3 cellular contexts compared by ENCODE assay signal in genomic region chr12:81590703-81591102, GRCh38.
A peak's percentile ranks its signal among the peaks of the same experiment; 100 is the strongest.
DNase-seq lines count a peak whose midpoint lies in the region; ATAC-seq, FAIRE-seq and TF ChIP-seq lines count a peak whose summit lies in the region.
"Not testable (repeated sequence)": the region's sequence is repeated elsewhere in the genome, so short reads cannot be mapped to it uniquely, and the experiment has no call there.

No MANE protein-coding gene starts in this region.

- H3K4me2 ChIP-seq in K562 (ENCODE audit: insufficient read depth, low read length) = not testable (repeated sequence)

- H3K4me3 Mint-ChIP-seq in glutamatergic neuron (ENCODE audit: unreplicated experiment) = not testable (repeated sequence)

- H3K9me3 ChIP-seq in HEK293 (ENCODE audit: control insufficient read depth, insufficient read depth, low read depth, low read length); K562 (replicated peaks; ENCODE audit: control insufficient read depth, insufficient read depth, low read depth, low read length): not testable (repeated sequence)

- H3K27ac Mint-ChIP-seq in glutamatergic neuron (ENCODE audit: unreplicated experiment) = peak overlapping the region; percentile 12

- not testable (repeated sequence) for H2AFZ ChIP-seq in K562 (ENCODE audit: low read depth, low read length)

- H3K27me3 ChIP-seq in K562 (ENCODE audit: control insufficient read depth in 2 of 2, insufficient read depth in 2 of 2, low read length in 2 of 2) = not testable (repeated sequence)

- H3K4me3 ChIP-seq in HEK293 (ENCODE audit: low read depth, low read length); K562: not testable (repeated sequence)

- CTCF ChIA-PET in HEK293 (lab: Yijun Ruan, JAX); K562 (lab: Yijun Ruan, JAX; ENCODE audit: low intra/inter-chr PET ratio): not testable (repeated sequence)

- H3K9ac ChIP-seq in K562 (ENCODE audit: insufficient read depth in 1 of 2, low read depth in 2 of 2, low read length in 2 of 2) = not testable (repeated sequence)

- 8% methylated on average over 2 of the region's 2 CpGs for WGBS in K562 (ENCODE audit: insufficient coverage, low coverage, missing lambda C conversion rate)

- in situ Hi-C loops in K562 (cut with MboI) = not testable (repeated sequence)

- not testable (repeated sequence) for H3K4me1 ChIP-seq in HEK293 (ENCODE audit: control insufficient read depth, insufficient read depth, low read length); K562 (replicated peaks in 1 of 2; ENCODE audit: control insufficient read depth in 2 of 2, insufficient read depth in 2 of 2, low read length in 2 of 2)

- H3K9me1 ChIP-seq in K562 (ENCODE audit: control insufficient read depth, insufficient read depth, low read length) = not testable (repeated sequence)

- FAIRE-seq in K562 (lab: Jason Lieb, UNC) = not testable (repeated sequence)

- not testable (repeated sequence) for BruUV-seq in K562 (replicated peaks; lab: Mats Ljungman, UMichigan)

- not testable (repeated sequence) for H3K4me1 Mint-ChIP-seq in glutamatergic neuron (ENCODE audit: low read depth, unreplicated experiment)

- not testable (repeated sequence) for DNase-seq in K562 (ENCODE audit: extremely low read depth in 1 of 4, low spot score in 3 of 4); glutamatergic neuron

- H3K27me3 Mint-ChIP-seq in glutamatergic neuron (ENCODE audit: unreplicated experiment) = not testable (repeated sequence)

- not testable (repeated sequence) for TF ChIP-seq EP300 in K562 (IDR thresholded peaks at IDR 0.05; ENCODE audit: low read length)

- H3K27ac ChIP-seq in HEK293 (ENCODE audit: extremely low read depth, low read depth, low read length); K562 (ENCODE audit: extremely low read depth, low read depth, low read length): not testable (repeated sequence)

- not testable (repeated sequence) for H4K20me1 ChIP-seq in K562 (replicated peaks; ENCODE audit: control insufficient read depth, insufficient read depth, low read length)

- POLR2A ChIA-PET in HEK293 (lab: Yijun Ruan, JAX); K562 (lab: Yijun Ruan, JAX): not testable (repeated sequence)

- H3K36me3 Mint-ChIP-seq in glutamatergic neuron (ENCODE audit: unreplicated experiment) = not testable (repeated sequence)

- not testable (repeated sequence) for H3K9me3 Mint-ChIP-seq in glutamatergic neuron (ENCODE audit: unreplicated experiment)

- intact Hi-C loops in K562 (cut with micrococcal nuclease) = not testable (repeated sequence)

- not testable (repeated sequence) for H3K79me2 ChIP-seq in K562 (ENCODE audit: control insufficient read depth, insufficient read depth, low read length)

- not testable (repeated sequence) for TF ChIP-seq CTCF in HEK293 (tag by site-specific recombination; IDR thresholded peaks at IDR 0.05); K562 (IDR thresholded peaks at IDR 0.05 in 2 of 3, conservative IDR thresholded peaks at IDR 0.05 in 1 of 3; ENCODE audit: insufficient read depth in 2 of 3, low read depth in 1 of 3, low read length in 3 of 3); glutamatergic neuron (IDR thresholded peaks at IDR 0.05; ENCODE audit: partially characterized antibody, unreplicated experiment)

- not testable (repeated sequence) for TF ChIP-seq RAD21 in K562 (CRISPR knock-in tag; conservative IDR thresholded peaks at IDR 0.05 in 1 of 2, IDR thresholded peaks at IDR 0.05 in 1 of 2)

- H3K36me3 ChIP-seq in HEK293 (ENCODE audit: control insufficient read depth in 2 of 2, insufficient read depth in 1 of 2, low read length in 2 of 2); K562 (ENCODE audit: control insufficient read depth, insufficient read depth, low read length): not testable (repeated sequence)

- ATAC-seq in K562 = not testable (repeated sequence)

- not testable (repeated sequence) for TF ChIP-seq POLR2A in K562 (conservative IDR thresholded peaks at IDR 0.05)

TF ChIP-seq in HEK293, 187 proteins besides CTCF, POLR2A, EP300 and RAD21:
- TF ChIP-seq ZNF707 (tag by site-specific recombination; IDR thresholded peaks at IDR 0.05) = peak; percentile 74

TF ChIP-seq in K562, 482 proteins besides CTCF, POLR2A, EP300 and RAD21:
- 0 out of 2 replicates have a peak, but pooled peaks have one; percentile 73 for TF ChIP-seq ZNF707 (CRISPR knock-in tag; conservative IDR thresholded peaks at IDR 0.05)
